ENCODE assay signal across 11 cellular contexts in genomic region chr11:118688851-118689502, GRCh38. TPM values are rescaled to one million over a fixed set of nuclear protein-coding genes. Genes with fewer than 3 reads are reported as not detected.
DNase-seq lines count a peak whose midpoint lies in the region; ATAC-seq and TF ChIP-seq lines count a peak whose summit lies in the region.
"Had no signal": no experiment of that assay in that cellular context is flagged by ENCODE, and none has a peak within 500 bp of the region (broad histone marks: within the 10 kb centered on the region; RNA-seq: fewer than 3 reads in every experiment).

No MANE protein-coding gene starts in this region.

- no peaks in the 10 kb centered on the region for H4K20me1 ChIP-seq in hepatocyte (ENCODE audit: insufficient read depth, poor library complexity, severe bottlenecking)

- no peaks in the 10 kb centered on the region for H3K27me3 ChIP-seq in hepatocyte
- no peaks in the 10 kb centered on the region for H3K27me3 ChIP-seq in gastrocnemius medialis
- H3K27me3 ChIP-seq: SJSA1 had no signal

- H3K4me3 ChIP-seq in hepatocyte (no peak overlapping the region), gastrocnemius medialis (peak overlapping the region in 3 of 4 donors; percentile 57 to 64 (median 61))

- DNase-seq in hepatocyte (ENCODE audit: low spot score): no peak
- DNase-seq in gastrocnemius medialis: no peak
- DNase-seq in NCI-H2081 treated with DMSO at 0.1 percent for 48 hours (lab: John Stamatoyannopoulos, UW): no peak
- DNase-seq in activated CD4-positive, CD25-positive, alpha-beta regulatory T cell (lab: John Stamatoyannopoulos, UW): no peak
- DNase-seq in putamen (ENCODE audit: low spot score): no peak

- peak overlapping the region; percentile 79 for H3K27ac ChIP-seq in VCaP
- no peak overlapping the region for H3K27ac ChIP-seq in hepatocyte
- peak overlapping the region in 1 of 4 donors; percentile 70 for H3K27ac ChIP-seq in gastrocnemius medialis

- peaks cover 16% of the 10 kb centered on the region for H3K4me1 ChIP-seq in ES-I3 (ENCODE audit: insufficient read depth, low read length)
- peaks cover 5% of the 10 kb centered on the region for H3K4me1 ChIP-seq in hepatocyte (ENCODE audit: insufficient read depth)
- H3K4me1 ChIP-seq in gastrocnemius medialis: peaks cover 0 to 4% of the 10 kb centered on the region in 2 donors
- H3K4me1 ChIP-seq: SJSA1 had no signal

- no peak for TF ChIP-seq CTCF in VCaP (conservative IDR thresholded peaks at IDR 0.05)
- no peak for TF ChIP-seq CTCF in hepatocyte (IDR thresholded peaks at IDR 0.05; ENCODE audit: poor library complexity)
- TF ChIP-seq CTCF in gastrocnemius medialis (IDR thresholded peaks at IDR 0.05 in 4 of 5, conservative IDR thresholded peaks at IDR 0.05 in 1 of 5): no peak

- H3K36me3 ChIP-seq in ES-I3 (ENCODE audit: insufficient read depth, low read length) (no peaks in the 10 kb centered on the region), hepatocyte (replicated peaks; ENCODE audit: insufficient read depth, low read depth) (no peaks in the 10 kb centered on the region), gastrocnemius medialis (no peaks in the 10 kb centered on the region)
- H3K36me3 ChIP-seq: SJSA1 had no signal

- no peaks in the 10 kb centered on the region for H3K9me3 ChIP-seq in ES-I3 (ENCODE audit: control insufficient read depth, insufficient read depth, low read length)
- H3K9me3 ChIP-seq in hepatocyte (ENCODE audit: low read depth): no peaks in the 10 kb centered on the region
- H3K9me3 ChIP-seq in gastrocnemius medialis: no peaks in the 10 kb centered on the region
- H3K9me3 ChIP-seq: SJSA1 had no signal

- H3K9ac ChIP-seq in ES-I3 (ENCODE audit: low read depth, low read length): peak overlapping the region; percentile 43; the same call in 1 of the 2 replicates

- WGBS in hepatocyte (ENCODE audit: low lambda C conversion rate, missing lambda C conversion rate): 94% methylated on average over 39 of the region's 41 CpGs

- H2AFZ ChIP-seq in hepatocyte: peak overlapping the region; percentile 43

- H3K9me2 ChIP-seq in hepatocyte (replicated peaks; ENCODE audit: insufficient read depth): no peaks in the 10 kb centered on the region

- in situ Hi-C loops in gastrocnemius medialis (cut with MboI; ENCODE audit: low sequenced_read_pairs in 4 of 4): loop anchor here in 1 of 4 donors (25.0 kb wide), 1 partner anchor 98 kb away; the partner anchor contains the start of gene DDX6

- intact Hi-C loops in gastrocnemius medialis (cut with DNase I; ENCODE audit: low total_unique reads): no loop called here

- H3K4me2 ChIP-seq in hepatocyte: peak overlapping the region; percentile 74

- no peak for ATAC-seq in gastrocnemius medialis
- no peak for ATAC-seq in HG03097 (IDR thresholded peaks at IDR 0.05; ENCODE audit: low FRiP score, unreplicated experiment)

- H3K79me2 ChIP-seq in hepatocyte: no peaks in the 10 kb centered on the region

- no peak for TF ChIP-seq POLR2A in gastrocnemius medialis (IDR thresholded peaks at IDR 0.05)

RNA-seq across cellular contexts. Expression of gene TREH, which starts 9.5 kb away (rescaled TPM):
- 6.6 and 10.2 TPM in 2 replicates for total RNA-seq in hepatocyte
- 10.7 and 15.1 TPM in 2 replicates for polyA plus RNA-seq in hepatocyte
- not detected for total RNA-seq in gastrocnemius medialis
- total RNA-seq: CD4-positive, CD25-positive, alpha-beta regulatory T cell; lower leg skin; SJSA1 had no signal
- polyA plus RNA-seq: CD4-positive, CD25-positive, alpha-beta regulatory T cell had no signal
